ENCODE assay signal across 12 cellular contexts in genomic region chr7:158442260-158442659, GRCh38.
DNase-seq lines count a peak whose midpoint lies in the region; FAIRE-seq and TF ChIP-seq lines count a peak whose summit lies in the region.
"Had no signal": no experiment of that assay in that cellular context is flagged by ENCODE, and none has a peak within 500 bp of the region (broad histone marks: within the 10 kb centered on the region; RNA-seq: fewer than 3 reads in every experiment).

No MANE protein-coding gene starts in this region.

- H3K36me3 ChIP-seq in endodermal cell (ENCODE audit: control insufficient read depth, insufficient read depth, low read length) = no peaks in the 10 kb centered on the region
- H3K36me3 ChIP-seq in spleen = no peaks in the 10 kb centered on the region

- no peak for FAIRE-seq in GM19239 (lab: Jason Lieb, UNC)

- H3K27ac ChIP-seq in 22Rv1 = no peak overlapping the region
- no peak overlapping the region for H3K27ac ChIP-seq in endodermal cell (ENCODE audit: low read depth, low read length)
- H3K27ac ChIP-seq in spleen = no peak overlapping the region

- no peak for TF ChIP-seq POLR2A in spleen (IDR thresholded peaks at IDR 0.05)

- 85 to 100% methylated on average over 3 to 4 of the region's 4 CpGs for WGBS in endodermal cell (ENCODE audit: insufficient coverage in 1 of 2, insufficient read length in 1 of 2), 2 experiments
- WGBS in spleen, 5 donors = 48 to 63% (median 59%) methylated on average over 4 of the region's 4 CpGs

- TF ChIP-seq CTCF in 22Rv1 (IDR thresholded peaks at IDR 0.05) (peak; percentile 56), GM12864 (IDR thresholded peaks at IDR 0.05; ENCODE audit: low read depth, low read length, missing control alignments) (peak; percentile 13), endodermal cell (conservative IDR thresholded peaks at IDR 0.05) (peak; percentile 75), spleen (IDR thresholded peaks at IDR 0.05 in 8 of 11, conservative IDR thresholded peaks at IDR 0.05 in 3 of 11) (peak in 1 of 11 experiments; percentile 16)

- no peaks in the 10 kb centered on the region for H3K9me3 Mint-ChIP-seq in endodermal cell

- no peaks in the 10 kb centered on the region for H3K4me1 ChIP-seq in endodermal cell (ENCODE audit: control insufficient read depth, insufficient read depth, low read length)
- no peaks in the 10 kb centered on the region for H3K4me1 ChIP-seq in spleen

- H3K27me3 Mint-ChIP-seq in endodermal cell (ENCODE audit: insufficient read depth) = no peaks in the 10 kb centered on the region

- H3K9me3 ChIP-seq in endodermal cell (ENCODE audit: control insufficient read depth, low read length) (peaks cover 61% of the 10 kb centered on the region), spleen (no peaks in the 10 kb centered on the region)

- H3K4me3 Mint-ChIP-seq in endodermal cell = no peak overlapping the region
- H3K4me3 Mint-ChIP-seq: activated T-helper 1 cell treated with anti-CD3 and anti-CD28 coated beads, Interleukin-12 subunit alpha, Interleukin-12 subunit beta, Interleukin-2, Interleukin-4 antibody, amounts not matched to agents 30 ng/mL and 10 ng/mL and 1 ng/mL, durations not matched to agents 14 hours and 24 hours and 36 hours; CD4-positive, alpha-beta memory T cell had no signal

- no peak overlapping the region for H3K9ac ChIP-seq in endodermal cell (ENCODE audit: extremely low read depth, low read length, poor library complexity, severe bottlenecking)

- no peaks in the 10 kb centered on the region for H3K36me3 Mint-ChIP-seq in endodermal cell (ENCODE audit: low read depth)
- H3K36me3 Mint-ChIP-seq: CD4-positive, alpha-beta memory T cell had no signal

- DNase-seq in GM12864 (ENCODE audit: low read depth) (no peak), NCI-H69 (lab: John Stamatoyannopoulos, UW) (peak; percentile 53), endodermal cell (peak; percentile 20), nucleus accumbens (lab: John Stamatoyannopoulos, UW) (no peak), GM19239 (ENCODE audit: insufficient read length, low spot score) (no peak), spleen (no peak)
- DNase-seq in activated CD4-positive, alpha-beta T cell treated with anti-CD3 and anti-CD28 coated beads for 1 hour = no peak
- DNase-seq: CD4-positive, alpha-beta memory T cell; stimulated activated CD4-positive, alpha-beta T cell treated with anti-CD3 and anti-CD28 coated beads, Interleukin-1b, Interleukin-23, amount 100 ng/mL, for 48 hours; stimulated activated naive CD4-positive, alpha-beta T cell treated with Interleukin-2 at 50 U/mL for 16 hours had no signal

- no peaks in the 10 kb centered on the region for H3K27me3 ChIP-seq in endodermal cell (ENCODE audit: control insufficient read depth, insufficient read depth, low read length, poor library complexity, severe bottlenecking)
- peaks cover 0 to 29% (median 0%) of the 10 kb centered on the region in 7 donors for H3K27me3 ChIP-seq in spleen (replicated peaks in 1 of 7)

- H3K4me1 Mint-ChIP-seq in endodermal cell = peaks cover 12% of the 10 kb centered on the region

- no peak overlapping the region for H3K27ac Mint-ChIP-seq in endodermal cell
- H3K27ac Mint-ChIP-seq: activated T-helper 1 cell treated with anti-CD3 and anti-CD28 coated beads, Interleukin-12 subunit alpha, Interleukin-12 subunit beta, Interleukin-2, Interleukin-4 antibody, amounts not matched to agents 30 ng/mL and 10 ng/mL and 1 ng/mL, durations not matched to agents 14 hours and 24 hours and 36 hours; CD4-positive, alpha-beta memory T cell had no signal

- H3K4me3 ChIP-seq in GM12864 (ENCODE audit: low read depth, low read length) = no peak overlapping the region
- H3K4me3 ChIP-seq in endodermal cell (ENCODE audit: low read length) = peak overlapping the region; percentile 49
- no peak overlapping the region for H3K4me3 ChIP-seq in spleen

- intact Hi-C loops in spleen (cut with DNase I; ENCODE audit: low total_unique reads) = no loop called here

Comparison
In these comparisons a context has a peak if more than half of its experiments do, and no peak if none do; other contexts are left out.
1. DNase-seq: peak in NCI-H69 (single experiment) and endodermal cell (single experiment); none in GM12864 (single experiment), nucleus accumbens (0 of 56), GM19239 (single experiment), spleen (single experiment) and activated CD4-positive, alpha-beta T cell treated with anti-CD3 and anti-CD28 coated beads for 1 hour (single experiment).